In genomic region chrX:81120936-81121351, GRCh38 we compare ENCODE assay signal across 8 cellular contexts.
A peak's percentile ranks its signal among the peaks of the same experiment; 100 is the strongest.
DNase-seq lines count a peak whose midpoint lies in the region; ATAC-seq and TF ChIP-seq lines count a peak whose summit lies in the region.

No MANE protein-coding gene starts in this region.

- peaks cover 0 to 6% of the 10 kb centered on the region in 2 donors for H3K36me3 Mint-ChIP-seq in CD4-positive, alpha-beta memory T cell

- H3K4me3 Mint-ChIP-seq in CD4-positive, alpha-beta memory T cell, result peak overlapping the region; percentile 87 to 98 (median 94)

- H3K27ac Mint-ChIP-seq in CD4-positive, alpha-beta memory T cell, result peak overlapping the region in 6 of 7 donors; percentile 27 to 96 (median 84)

- H3K9me2 ChIP-seq in PC-3 (replicated peaks; ENCODE audit: low read length), result no peaks in the 10 kb centered on the region

- peaks cover 3 to 15% (median 7%) of the 10 kb centered on the region in 4 donors for H3K4me1 Mint-ChIP-seq in CD4-positive, alpha-beta memory T cell

- DNase-seq in CD4-positive, alpha-beta memory T cell, result peak; percentile 21 to 43 (median 39)
- DNase-seq in PC-3 (peak; percentile 62), amniotic stem cell (lab: John Stamatoyannopoulos, UW) (peak; percentile 21), hippocampal formation (lab: John Stamatoyannopoulos, UW) (peak; percentile 22 to 46), pulmonary artery endothelial cell (ENCODE audit: low read depth, low spot score) (peak; percentile 8), DMS79 (lab: John Stamatoyannopoulos, UW) (no peak)

- no peaks in the 10 kb centered on the region for H3K9me3 ChIP-seq in CD4-positive, alpha-beta memory T cell (ENCODE audit: control insufficient read depth in 1 of 2, low read length in 2 of 2)
- no peaks in the 10 kb centered on the region for H3K9me3 ChIP-seq in PC-3 (ENCODE audit: low read length)

- ATAC-seq in GM19043 (IDR thresholded peaks at IDR 0.05; ENCODE audit: low read depth, unreplicated experiment) (peak; percentile 56), HG03342 (IDR thresholded peaks at IDR 0.05; ENCODE audit: unreplicated experiment) (peak; percentile 57), PC-3 (peak; percentile 54)

- H3K4me3 ChIP-seq in CD4-positive, alpha-beta memory T cell (ENCODE audit: low read length in 2 of 2), result peak overlapping the region; percentile 62 to 86
- peak overlapping the region; percentile 94 for H3K4me3 ChIP-seq in PC-3 (ENCODE audit: low read length)

- H3K4me2 ChIP-seq in PC-3 (ENCODE audit: low read length), result peak overlapping the region; percentile 95

- TF ChIP-seq CTCF in PC-3 (conservative IDR thresholded peaks at IDR 0.05; ENCODE audit: low read depth, low read length), result peak; percentile 81

- H3F3A ChIP-seq in PC-3 (ENCODE audit: low read length, unreplicated experiment), result no peaks in the 10 kb centered on the region

- no peaks in the 10 kb centered on the region for H3K9me3 Mint-ChIP-seq in CD4-positive, alpha-beta memory T cell

- no peaks in the 10 kb centered on the region for H3K36me3 ChIP-seq in CD4-positive, alpha-beta memory T cell (ENCODE audit: insufficient read depth, low read length)
- H3K36me3 ChIP-seq in PC-3 (ENCODE audit: low read depth, low read length), result no peaks in the 10 kb centered on the region

- H4K20me1 ChIP-seq in PC-3 (ENCODE audit: low read length), result no peaks in the 10 kb centered on the region

- peak overlapping the region; percentile 30 for H3K9ac ChIP-seq in PC-3 (ENCODE audit: low read length)

- no peaks in the 10 kb centered on the region for H3K4me1 ChIP-seq in CD4-positive, alpha-beta memory T cell (ENCODE audit: insufficient read depth, low read length)
- H3K4me1 ChIP-seq in PC-3 (ENCODE audit: insufficient read depth, low read length), result no peaks in the 10 kb centered on the region

- H3K27me3 Mint-ChIP-seq in CD4-positive, alpha-beta memory T cell, result peaks cover 1 to 2% of the 10 kb centered on the region in 2 donors

- H3K27me3 ChIP-seq in CD4-positive, alpha-beta memory T cell (ENCODE audit: insufficient read depth, low read length), result no peaks in the 10 kb centered on the region
- H3K27me3 ChIP-seq in PC-3 (ENCODE audit: low read length), result peaks cover 12% of the 10 kb centered on the region; the same call in 1 of the 2 replicates

- intact Hi-C loops in CD4-positive, alpha-beta memory T cell (cut with micrococcal nuclease), result loop anchor here (1.0 to 2.0 kb wide), 3 partner anchors 82 to 312 kb away; partner anchors contain the start of genes BRWD3 and SH3BGRL
- intact Hi-C loops in PC-3 (cut with micrococcal nuclease), result loop anchor here (1.0 to 2.0 kb wide), 4 partner anchors 241 to 312 kb away; partner anchors contain the start of gene BRWD3

- H2AFZ ChIP-seq in PC-3 (ENCODE audit: low read length), result peak overlapping the region; percentile 100

- BruUV-seq in PC-3 (replicated peaks; lab: Mats Ljungman, UMichigan), result no TSS peak

- POLR2A ChIA-PET in CD4-positive, alpha-beta memory T cell (lab: Charles Lee; ENCODE audit: partially characterized antibody), result interaction anchor here (1.0 kb wide), 1 partner anchor 312 kb away, joined by 3 read pairs; no protein-coding TSS in a partner anchor
- POLR2A ChIA-PET in PC-3 (lab: Charles Lee; ENCODE audit: unreplicated experiment), result interaction anchor here (0.6 kb wide), 1 partner anchor 241 kb away, joined by 4 read pairs; no protein-coding TSS in a partner anchor

- no peaks in the 10 kb centered on the region for H3K79me2 ChIP-seq in PC-3 (ENCODE audit: low read length)

- peak overlapping the region; percentile 37 for H3K27ac ChIP-seq in CD4-positive, alpha-beta memory T cell (ENCODE audit: low read depth, low read length)
- H3K27ac ChIP-seq in PC-3 (ENCODE audit: low read length), result no peak overlapping the region

- CTCF ChIA-PET in CD4-positive, alpha-beta memory T cell (lab: Charles Lee; ENCODE audit: partially characterized antibody), result interaction anchor here (0.8 to 1.9 kb wide), 2 partner anchors 10 to 75 kb away, joined by 3 to 4 read pairs; no protein-coding TSS in a partner anchor
- CTCF ChIA-PET in PC-3 (lab: Charles Lee), result interaction anchor here (0.6 to 1.3 kb wide), 6 partner anchors 47 to 496 kb away, joined by 3 to 4 read pairs (median 3); no protein-coding TSS in a partner anchor
